In genomic region chrX:39895228-39896110, GRCh38 we compare ENCODE assay signal across 11 cellular contexts.
DNase-seq lines count a peak whose midpoint lies in the region; ATAC-seq, FAIRE-seq and TF ChIP-seq lines count a peak whose summit lies in the region.
"Had no signal": no experiment of that assay in that cellular context is flagged by ENCODE, and none has a peak within 500 bp of the region (broad histone marks: within the 10 kb centered on the region; RNA-seq: fewer than 3 reads in every experiment).

No MANE protein-coding gene starts in this region.

- intact Hi-C loops in lower leg skin (cut with DNase I; ENCODE audit: low total_unique reads), result no loop called here

- H3K4me3 ChIP-seq in ACC112 (ENCODE audit: low read depth, low read length), result no peak overlapping the region
- no peak overlapping the region for H3K4me3 ChIP-seq in lower leg skin (ENCODE audit: low read depth, poor library complexity, severe bottlenecking)
- no peak overlapping the region for H3K4me3 ChIP-seq in CD8-positive, alpha-beta memory T cell (ENCODE audit: low read length)
- H3K4me3 ChIP-seq: ascending aorta had no signal

- H3K4me1 Mint-ChIP-seq in CD8-positive, alpha-beta memory T cell, result peaks cover 0 to 6% (median 6%) of the 10 kb centered on the region in 3 donors
- H3K4me1 Mint-ChIP-seq in activated T-cell treated with anti-CD3 and anti-CD28 coated beads, Interleukin-2, amount 50 U/mL, for 24 hours (ENCODE audit: low read depth), result peaks cover 11% of the 10 kb centered on the region

- peak; percentile 9; the same call in 1 of the 3 replicates for ATAC-seq in SK-N-SH treated with all-trans-retinoic acid at 6 μM for 48 hours
- ATAC-seq in HG03175 (IDR thresholded peaks at IDR 0.05; ENCODE audit: unreplicated experiment), result no peak

- no peak for TF ChIP-seq POLR2A in lower leg skin (IDR thresholded peaks at IDR 0.05)

- FAIRE-seq in HTR-8/SVneo (lab: Jason Lieb, UNC), result peak; percentile 40
- FAIRE-seq: GM18507 had no signal

- no peak for DNase-seq in HTR-8/SVneo (ENCODE audit: insufficient read length, low spot score)
- peak; percentile 17 for DNase-seq in iPS-NIHi11 (ENCODE audit: low spot score)
- no peak for DNase-seq in lower leg skin (ENCODE audit: low spot score in 2 of 2)
- no peak for DNase-seq in CD8-positive, alpha-beta memory T cell
- no peak for DNase-seq in activated T-cell treated with anti-CD3 and anti-CD28 coated beads, Interleukin-2, amount 50 U/mL, for 24 hours
- DNase-seq: CD4-positive, alpha-beta T cell had no signal

- peaks cover 33% of the 10 kb centered on the region for H3K4me1 ChIP-seq in ACC112 (ENCODE audit: control insufficient read depth, insufficient read depth, low read length, unreplicated experiment)
- peaks cover 8% of the 10 kb centered on the region for H3K4me1 ChIP-seq in CD8-positive, alpha-beta memory T cell (ENCODE audit: insufficient read depth, low read length)

- H3K36me3 ChIP-seq in ACC112 (ENCODE audit: insufficient read depth, low read length), result no peaks in the 10 kb centered on the region
- no peaks in the 10 kb centered on the region for H3K36me3 ChIP-seq in CD8-positive, alpha-beta memory T cell (ENCODE audit: insufficient read depth, low read length)
- H3K36me3 ChIP-seq: ascending aorta had no signal

- WGBS in lower leg skin, 2 donors, result 65 to 79% methylated on average over 6 to 18 of the region's 18 CpGs

- POLR2A ChIA-PET in CD8-positive, alpha-beta memory T cell (lab: Charles Lee), result no interaction called here

- no peaks in the 10 kb centered on the region for H3K79me2 ChIP-seq in ACC112 (ENCODE audit: control insufficient read depth, insufficient read depth, low read length, unreplicated experiment)

- no peaks in the 10 kb centered on the region for H3K27me3 ChIP-seq in ACC112 (ENCODE audit: insufficient read depth, low read length)
- H3K27me3 ChIP-seq in CD8-positive, alpha-beta memory T cell (ENCODE audit: insufficient read depth, low read length, poor library complexity, severe bottlenecking), result no peaks in the 10 kb centered on the region
- H3K27me3 ChIP-seq: ascending aorta had no signal

- H3K27ac ChIP-seq in ACC112 (ENCODE audit: low read depth, low read length), result peak overlapping the region; percentile 33; the same call in 1 of the 2 replicates
- H3K27ac ChIP-seq in CD8-positive, alpha-beta memory T cell (ENCODE audit: low read depth, low read length), result no peak overlapping the region
- H3K27ac ChIP-seq: ascending aorta had no signal

- H3K27ac Mint-ChIP-seq in CD8-positive, alpha-beta memory T cell, result no peak overlapping the region
- no peak overlapping the region for H3K27ac Mint-ChIP-seq in activated T-cell treated with anti-CD3 and anti-CD28 coated beads, Interleukin-2, amount 50 U/mL, for 24 hours
- H3K27ac Mint-ChIP-seq: CD4-positive, alpha-beta T cell had no signal

- H3K4me3 Mint-ChIP-seq in CD8-positive, alpha-beta memory T cell, result no peak overlapping the region
- H3K4me3 Mint-ChIP-seq in activated T-cell treated with anti-CD3 and anti-CD28 coated beads, Interleukin-2, amount 50 U/mL, for 24 hours, result no peak overlapping the region
- H3K4me3 Mint-ChIP-seq: CD4-positive, alpha-beta T cell had no signal

- peaks cover 0 to 2% (median 0%) of the 10 kb centered on the region in 5 donors for H3K9me3 Mint-ChIP-seq in CD8-positive, alpha-beta memory T cell
- no peaks in the 10 kb centered on the region for H3K9me3 Mint-ChIP-seq in activated T-cell treated with anti-CD3 and anti-CD28 coated beads, Interleukin-2, amount 50 U/mL, for 24 hours
- H3K9me3 Mint-ChIP-seq: CD4-positive, alpha-beta T cell had no signal

- no peaks in the 10 kb centered on the region for H3K9me3 ChIP-seq in CD8-positive, alpha-beta memory T cell (ENCODE audit: low read length)
- H3K9me3 ChIP-seq: ascending aorta had no signal

- no peak overlapping the region for H2AFZ ChIP-seq in ACC112 (ENCODE audit: low read length, unreplicated experiment)

- no peaks in the 10 kb centered on the region for H3K36me3 Mint-ChIP-seq in CD8-positive, alpha-beta memory T cell
- no peaks in the 10 kb centered on the region for H3K36me3 Mint-ChIP-seq in activated T-cell treated with anti-CD3 and anti-CD28 coated beads, Interleukin-2, amount 50 U/mL, for 24 hours (ENCODE audit: low read depth)

- CTCF ChIA-PET in CD8-positive, alpha-beta memory T cell (lab: Charles Lee), result no interaction called here

- H3K27me3 Mint-ChIP-seq in CD8-positive, alpha-beta memory T cell, result peaks cover 0 to 8% of the 10 kb centered on the region in 2 donors
- H3K27me3 Mint-ChIP-seq in activated T-cell treated with anti-CD3 and anti-CD28 coated beads, Interleukin-2, amount 50 U/mL, for 24 hours, result peaks cover 55% of the 10 kb centered on the region
- H3K27me3 Mint-ChIP-seq: CD4-positive, alpha-beta T cell had no signal

- no peak for TF ChIP-seq CTCF in lower leg skin (IDR thresholded peaks at IDR 0.05)

TF ChIP-seq in SK-N-SH treated with all-trans-retinoic acid at 6 μM for 48 hours, 23 proteins besides CTCF, POLR2A, EP300 and RAD21:
- TF ChIP-seq ZFP30 (CRISPR knock-in tag; IDR thresholded peaks at IDR 0.05), result no peak
- TF ChIP-seq TCF4 (CRISPR knock-in tag; IDR thresholded peaks at IDR 0.05; ENCODE audit: borderline replicate concordance), result no peak
- TF ChIP-seq RARB (CRISPR knock-in tag; IDR thresholded peaks at IDR 0.05), result no peak
- TF ChIP-seq GLIS3 (CRISPR knock-in tag; IDR thresholded peaks at IDR 0.05), result no peak
